In the genomic region with DNA sequence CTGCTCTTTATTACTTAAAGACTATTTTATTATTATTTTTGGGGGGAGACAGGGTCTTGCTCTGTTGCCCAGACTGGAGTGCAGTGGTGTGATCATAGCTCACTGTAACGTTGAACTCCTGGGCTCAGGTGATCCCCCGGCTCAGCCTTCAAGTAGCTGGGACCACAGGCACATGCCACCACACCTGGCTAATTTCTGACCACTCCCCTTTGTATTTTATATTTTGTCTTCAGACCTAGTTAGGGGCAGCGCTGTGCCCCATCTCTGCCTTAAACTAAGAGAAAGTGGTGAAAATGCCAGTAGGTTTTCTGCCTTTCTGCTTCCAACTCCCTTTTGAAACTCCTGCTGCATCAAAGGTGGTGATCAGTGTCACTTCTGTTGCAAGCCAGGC, we compare ENCODE assay signal across 9 cellular contexts.
A peak's percentile ranks its signal among the peaks of the same experiment; 100 is the strongest.
DNase-seq lines count a peak whose midpoint lies in the region; ATAC-seq and TF ChIP-seq lines count a peak whose summit lies in the region.
"Had no signal": no experiment of that assay in that cellular context is flagged by ENCODE, and none has a peak within 500 bp of the region (broad histone marks: within the 10 kb centered on the region; RNA-seq: fewer than 3 reads in every experiment).

No MANE protein-coding gene starts in this region.

- H3K36me3 ChIP-seq in heart left ventricle: peaks cover 0 to 33% (median 26%) of the 10 kb centered on the region in 9 donors
- peaks cover 45% of the 10 kb centered on the region for H3K36me3 ChIP-seq in adipocyte (ENCODE audit: control insufficient read depth, insufficient read depth, low read length, severe bottlenecking)
- H3K36me3 ChIP-seq in mesenchymal stem cell (ENCODE audit: control insufficient read depth in 1 of 2, insufficient read depth in 2 of 2, low read depth in 1 of 2, low read length in 2 of 2): peaks cover 16 to 44% of the 10 kb centered on the region in 2 experiments
- H3K36me3 ChIP-seq in uterus: no peaks in the 10 kb centered on the region
- H3K36me3 ChIP-seq in suprapubic skin: peaks cover 16% of the 10 kb centered on the region
- H3K36me3 ChIP-seq: colonic mucosa had no signal

- H4K8ac ChIP-seq in mesenchymal stem cell (ENCODE audit: low read length): peak overlapping the region; percentile 91

- H3K9me3 ChIP-seq in heart left ventricle (no peaks in the 10 kb centered on the region), adipocyte (ENCODE audit: control insufficient read depth, low read length) (no peaks in the 10 kb centered on the region), mesenchymal stem cell (ENCODE audit: control insufficient read depth, low read length) (no peaks in the 10 kb centered on the region), uterus (no peaks in the 10 kb centered on the region), suprapubic skin (no peaks in the 10 kb centered on the region)
- H3K9me3 ChIP-seq: colonic mucosa had no signal

- 94 to 97% (median 96%) methylated on average over 3 of the region's 3 CpGs for WGBS in heart left ventricle, 4 donors
- 89% methylated on average over 2 of the region's 3 CpGs for WGBS in mesenchymal stem cell
- whole genome bisulfite sequencing in suprapubic skin: 93% methylated on average over 3 of the region's 3 CpGs

- H3K27ac ChIP-seq in heart left ventricle (peak overlapping the region in 8 of 12 donors; percentile 55 to 82 (median 74)), mesenchymal stem cell (ENCODE audit: low read length, poor library complexity, severe bottlenecking) (no peak overlapping the region), uterus (peak overlapping the region; percentile 82), suprapubic skin (no peak overlapping the region)

- H2BK5ac ChIP-seq in mesenchymal stem cell (ENCODE audit: low read depth, low read length, poor library complexity, severe bottlenecking): no peak overlapping the region

- no peak overlapping the region for H2BK15ac ChIP-seq in mesenchymal stem cell (ENCODE audit: low read depth, poor library complexity, severe bottlenecking)

- H3K4me3 ChIP-seq in heart left ventricle (no peak overlapping the region), adipocyte (ENCODE audit: low read length) (no peak overlapping the region), mesenchymal stem cell (ENCODE audit: insufficient read depth in 1 of 2, low read depth in 1 of 2, low read length in 2 of 2) (no peak overlapping the region), uterus (no peak overlapping the region), suprapubic skin (no peak overlapping the region)
- H3K4me3 ChIP-seq: colonic mucosa had no signal

- no peaks in the 10 kb centered on the region for H3K27me3 ChIP-seq in heart left ventricle
- H3K27me3 ChIP-seq in adipocyte (replicated peaks; ENCODE audit: control insufficient read depth, insufficient read depth, low read length): no peaks in the 10 kb centered on the region
- no peaks in the 10 kb centered on the region for H3K27me3 ChIP-seq in mesenchymal stem cell (ENCODE audit: control insufficient read depth in 1 of 2, insufficient read depth in 1 of 2, low read length in 2 of 2)
- H3K27me3 ChIP-seq in uterus: no peaks in the 10 kb centered on the region
- no peaks in the 10 kb centered on the region for H3K27me3 ChIP-seq in suprapubic skin
- H3K27me3 ChIP-seq: colonic mucosa had no signal

- H2AK5ac ChIP-seq in mesenchymal stem cell (ENCODE audit: low read length, severe bottlenecking): no peak overlapping the region

- intact Hi-C loops in heart left ventricle (cut with DNase I): loop anchor here (1.0 to 10.0 kb wide), 9 partner anchors 886 to 1178 kb away; a partner anchor contains a TSS
- intact Hi-C loops in cardiac septum (cut with DNase I): loop anchor here (1.0 to 5.0 kb wide), 3 partner anchors 488 to 1178 kb away; no protein-coding TSS in a partner anchor
- intact Hi-C loops in uterus (cut with DNase I; ENCODE audit: low total_unique reads): no loop called here

- H3K18ac ChIP-seq in mesenchymal stem cell (ENCODE audit: low read depth in 1 of 2, low read length in 2 of 2): peak overlapping the region; percentile 22 to 26

- H3K14ac ChIP-seq in mesenchymal stem cell (ENCODE audit: low read length in 2 of 2): no peak overlapping the region

- ATAC-seq in heart left ventricle (no peak), HG03159 (IDR thresholded peaks at IDR 0.05; ENCODE audit: unreplicated experiment) (no peak)

- no peak overlapping the region for H2BK120ac ChIP-seq in mesenchymal stem cell (ENCODE audit: low read depth, low read length)

- peak overlapping the region in 1 of 2 experiments; percentile 27 for H2BK12ac ChIP-seq in mesenchymal stem cell (ENCODE audit: low read length in 2 of 2)

- no peak overlapping the region for H2AFZ ChIP-seq in mesenchymal stem cell (ENCODE audit: low read depth, low read length)

- TF ChIP-seq POLR2A in heart left ventricle (IDR thresholded peaks at IDR 0.05): no peak
- no peak for TF ChIP-seq POLR2A in uterus (IDR thresholded peaks at IDR 0.05)
- no peak for TF ChIP-seq POLR2A in suprapubic skin (IDR thresholded peaks at IDR 0.05)

- DNase-seq in heart left ventricle (no peak), cardiac septum (ENCODE audit: low spot score) (no peak), adipocyte (ENCODE audit: low read depth) (no peak), mesenchymal stem cell (no peak), uterus (no peak), suprapubic skin (ENCODE audit: low spot score in 2 of 2) (no peak)
- DNase-seq in activated effector memory CD4-positive, alpha-beta T cell treated with Interleukin-2 at 50 U/mL for 16 hours: no peak

- TF ChIP-seq EP300 in suprapubic skin (IDR thresholded peaks at IDR 0.05): no peak

- H3K9ac ChIP-seq in adipocyte (ENCODE audit: low read length) (peak overlapping the region; percentile 58), mesenchymal stem cell (ENCODE audit: low read length) (peak overlapping the region; percentile 80)

- peak overlapping the region; percentile 53 to 64 for H3K4ac ChIP-seq in mesenchymal stem cell (ENCODE audit: low read depth in 1 of 2, low read length in 2 of 2)

- H3K4me1 ChIP-seq in heart left ventricle (peaks cover 4 to 42% (median 27%) of the 10 kb centered on the region in 12 donors), adipocyte (ENCODE audit: control insufficient read depth, insufficient read depth, low read length) (peaks cover 22% of the 10 kb centered on the region), mesenchymal stem cell (ENCODE audit: control insufficient read depth, insufficient read depth, low read depth, low read length) (peaks cover 12% of the 10 kb centered on the region), uterus (peaks cover 6 to 7% of the 10 kb centered on the region in 2 donors), suprapubic skin (peaks cover 30% of the 10 kb centered on the region)

- no peaks in the 10 kb centered on the region for H3K79me1 ChIP-seq in mesenchymal stem cell (replicated peaks; ENCODE audit: low read length, poor library complexity, severe bottlenecking)

- no peak overlapping the region for H3K23ac ChIP-seq in mesenchymal stem cell (ENCODE audit: low read length in 2 of 2)

- no peak for TF ChIP-seq CTCF in heart left ventricle (IDR thresholded peaks at IDR 0.05)
- TF ChIP-seq CTCF in uterus (IDR thresholded peaks at IDR 0.05): no peak
- no peak for TF ChIP-seq CTCF in suprapubic skin (IDR thresholded peaks at IDR 0.05)

- no peak overlapping the region for H3K4me2 ChIP-seq in mesenchymal stem cell (ENCODE audit: low read length, poor library complexity, severe bottlenecking)

- peak overlapping the region; percentile 5 for H4K91ac ChIP-seq in mesenchymal stem cell (ENCODE audit: low read length)

Comparison
In these comparisons a context has a peak if more than half of its experiments do, and no peak if none do; other contexts are left out.
1. H3K27ac ChIP-seq: peak in heart left ventricle (8 of 12) and uterus (2 of 2); none in mesenchymal stem cell (single experiment) and suprapubic skin (single experiment).